ENCODE assay signal across 23 cellular contexts in genomic region chr4:118676128-118676527, GRCh38. TPM values are rescaled to one million over a fixed set of nuclear protein-coding genes. Genes with fewer than 3 reads are reported as not detected.
DNase-seq lines count a peak whose midpoint lies in the region; ATAC-seq, FAIRE-seq and TF ChIP-seq lines count a peak whose summit lies in the region.
"Had no signal": no experiment of that assay in that cellular context is flagged by ENCODE, and none has a peak within 500 bp of the region (broad histone marks: within the 10 kb centered on the region; RNA-seq: fewer than 3 reads in every experiment).

No MANE protein-coding gene starts in this region.

- no peak for DNase-seq in A673 (ENCODE audit: low spot score)
- no peak for DNase-seq in DND-41
- peak; percentile 42 for DNase-seq in fibroblast of peridontal ligament (ENCODE audit: extremely low read depth)
- DNase-seq in activated effector memory CD4-positive, alpha-beta T cell treated with anti-CD3 and anti-CD28 coated beads, Interleukin-2, amount 50 U/mL, for 16 hours = no peak
- no peak for DNase-seq in GM19239 (ENCODE audit: insufficient read length, low spot score)
- no peak for DNase-seq in effector memory CD4-positive, alpha-beta T cell
- no peak for DNase-seq in posterior vena cava (ENCODE audit: low spot score)
- DNase-seq: activated CD4-positive, alpha-beta memory T cell treated with anti-CD3 and anti-CD28 coated beads, Interleukin-2, amount 10 ng/mL, durations not matched to agents 7 days and 5 days; activated CD8-positive, alpha-beta memory T cell treated with anti-CD3 and anti-CD28 coated beads, Interleukin-2, amount 50 U/mL, for 4 hours; activated naive CD4-positive, alpha-beta T cell treated with anti-CD3 and anti-CD28 coated beads, Interleukin-2, amount 10 ng/mL, durations not matched to agents 7 days and 5 days; foreskin melanocyte; heart right ventricle; kidney; left ventricle myocardium superior; NCI-H2029; NCI-H524 treated with DMSO at 0.1 percent for 48 hours; Right ventricle myocardium superior; sigmoid colon; stimulated activated CD4-positive, alpha-beta T cell treated with anti-CD3 and anti-CD28 coated beads, Interleukin-4, amount 100 ng/mL, for 1 hour; tibial artery had no signal

- BruUV-seq in A673 (replicated peaks; lab: Mats Ljungman, UMichigan) = no TSS peak

- H3K4me3 ChIP-seq in A673 (ENCODE audit: low read depth, low read length, poor library complexity, severe bottlenecking) (no peak overlapping the region), DND-41 (ENCODE audit: low read depth in 1 of 2, low read length in 2 of 2) (no peak overlapping the region)
- no peak overlapping the region for H3K4me3 ChIP-seq in effector memory CD4-positive, alpha-beta T cell (ENCODE audit: insufficient read depth, low read depth, low read length, poor library complexity, severe bottlenecking)
- H3K4me3 ChIP-seq: BLaER1, heart right ventricle, sigmoid colon, tibial artery, vagina had no signal

- ATAC-seq in DND-41 (ENCODE audit: insufficient read depth, low read depth) = no peak
- ATAC-seq: heart right ventricle, left ventricle myocardium superior had no signal

- H4K20me1 ChIP-seq in DND-41 (ENCODE audit: insufficient read depth, low read length) = no peaks in the 10 kb centered on the region
- H4K20me1 ChIP-seq: BLaER1 had no signal

- H3K36me3 ChIP-seq in A673 (ENCODE audit: insufficient read depth, low read length, poor library complexity, severe bottlenecking) (no peaks in the 10 kb centered on the region), DND-41 (ENCODE audit: insufficient read depth, low read length) (no peaks in the 10 kb centered on the region)
- H3K36me3 ChIP-seq in effector memory CD4-positive, alpha-beta T cell (ENCODE audit: control insufficient read depth, insufficient read depth, low read length) = no peaks in the 10 kb centered on the region
- H3K36me3 ChIP-seq: BLaER1, heart right ventricle, sigmoid colon, tibial artery, vagina had no signal

- no peak overlapping the region for H3K27ac ChIP-seq in A673 (ENCODE audit: low read depth, low read length, poor library complexity, severe bottlenecking)
- no peak overlapping the region for H3K27ac ChIP-seq in DND-41 (ENCODE audit: low read length)
- H3K27ac ChIP-seq in VCaP = no peak overlapping the region
- no peak overlapping the region for H3K27ac ChIP-seq in effector memory CD4-positive, alpha-beta T cell (ENCODE audit: insufficient read depth, low read length, poor library complexity, severe bottlenecking)
- H3K27ac ChIP-seq: BLaER1, heart right ventricle, sigmoid colon, tibial artery, vagina had no signal

- no peak for FAIRE-seq in GM19239 (lab: Jason Lieb, UNC)

- no peak overlapping the region for H2AFZ ChIP-seq in DND-41 (ENCODE audit: low read depth, low read length)

- intact Hi-C loops in A673 (cut with micrococcal nuclease; ENCODE audit: unreplicated experiment) = no loop called here
- intact Hi-C loops in posterior vena cava (cut with DNase I) = no loop called here

- H3K79me2 ChIP-seq in DND-41 (ENCODE audit: insufficient read depth, low read length) = no peaks in the 10 kb centered on the region

- no peak overlapping the region for H3K4me2 ChIP-seq in DND-41 (ENCODE audit: insufficient read depth, low read length)
- H3K4me2 ChIP-seq: BLaER1 had no signal

- TF ChIP-seq CTCF in A673 (conservative IDR thresholded peaks at IDR 0.05; ENCODE audit: low read depth, low read length) = peak; percentile 16; the same call in 1 of the 2 replicates
- peak; percentile 6 for TF ChIP-seq CTCF in DND-41 (IDR thresholded peaks at IDR 0.05; ENCODE audit: borderline replicate concordance, extremely low read depth, low read length, poor library complexity, severe bottlenecking)
- 0 out of 2 replicates have a peak, but pooled peaks have one; percentile 23 for TF ChIP-seq CTCF in VCaP (conservative IDR thresholded peaks at IDR 0.05)

- CTCF ChIA-PET in A673 (lab: Charles Lee) = no interaction called here

- peaks cover 7% of the 10 kb centered on the region for H3K27me3 ChIP-seq in A673 (replicated peaks; ENCODE audit: insufficient read depth, low read depth, low read length, poor library complexity)
- no peaks in the 10 kb centered on the region for H3K27me3 ChIP-seq in DND-41 (ENCODE audit: insufficient read depth, low read length, poor library complexity)
- H3K27me3 ChIP-seq in effector memory CD4-positive, alpha-beta T cell (replicated peaks; ENCODE audit: control insufficient read depth, insufficient read depth, low read length, poor library complexity, severe bottlenecking) = no peaks in the 10 kb centered on the region
- H3K27me3 ChIP-seq: BLaER1, heart right ventricle, sigmoid colon, tibial artery, vagina had no signal

- POLR2A ChIA-PET in A673 (lab: Charles Lee; ENCODE audit: low non-redundant PET) = no interaction called here

- no peak overlapping the region for H3K9ac ChIP-seq in DND-41 (ENCODE audit: low read depth, low read length)
- H3K9ac ChIP-seq: BLaER1 had no signal

- H3K9me3 ChIP-seq in A673 (ENCODE audit: low read depth, low read length, poor library complexity, severe bottlenecking) (no peaks in the 10 kb centered on the region), DND-41 (ENCODE audit: insufficient read depth, low read length, severe bottlenecking) (no peaks in the 10 kb centered on the region)
- H3K9me3 ChIP-seq in effector memory CD4-positive, alpha-beta T cell (ENCODE audit: control insufficient read depth, low read length) = no peaks in the 10 kb centered on the region
- H3K9me3 ChIP-seq: BLaER1, heart right ventricle, sigmoid colon, tibial artery, vagina had no signal

- H3K4me1 ChIP-seq in A673 (ENCODE audit: insufficient read depth, low read length, poor library complexity, severe bottlenecking) = no peaks in the 10 kb centered on the region
- H3K4me1 ChIP-seq in DND-41 (ENCODE audit: insufficient read depth, low read length) = no peaks in the 10 kb centered on the region
- H3K4me1 ChIP-seq in effector memory CD4-positive, alpha-beta T cell (ENCODE audit: control insufficient read depth, insufficient read depth, low read length, poor library complexity, severe bottlenecking) = no peaks in the 10 kb centered on the region
- H3K4me1 ChIP-seq: BLaER1, heart right ventricle, sigmoid colon, tibial artery, vagina had no signal

RNA-seq across cellular contexts. Expression of gene METTL14, which starts 9.1 kb away (rescaled TPM):
- 51.6 and 57.6 TPM in 2 replicates for total RNA-seq in A673 (2021)
- 10 to 100 TPM; 43.6 to 44.8 TPM for total RNA-seq in posterior vena cava
